27 cellular contexts compared by ENCODE assay signal in genomic region chr7:97748482-97748881, GRCh38. TPM values are rescaled to one million over a fixed set of nuclear protein-coding genes. Genes with fewer than 3 reads are reported as not detected.
DNase-seq lines count a peak whose midpoint lies in the region; ATAC-seq, FAIRE-seq and TF ChIP-seq lines count a peak whose summit lies in the region.
"Had no signal": no experiment of that assay in that cellular context is flagged by ENCODE, and none has a peak within 500 bp of the region (broad histone marks: within the 10 kb centered on the region; RNA-seq: fewer than 3 reads in every experiment).

No MANE protein-coding gene starts in this region.

- FAIRE-seq in A204.1 (lab: Jason Lieb, UNC) (peak; percentile 86), A549 (lab: Jason Lieb, UNC) (no peak), RCC 7860 (lab: Jason Lieb, UNC) (no peak)
- FAIRE-seq: GM12878, GM12892, GM18507 had no signal

- ATAC-seq in A549, result no peak
- no peak for ATAC-seq in SK-N-SH treated with all-trans-retinoic acid at 6 μM for 48 hours
- ATAC-seq in HG03460 (IDR thresholded peaks at IDR 0.05; ENCODE audit: unreplicated experiment), result no peak
- ATAC-seq: GM12878 had no signal

- H3K4me1 ChIP-seq in A549, result no peaks in the 10 kb centered on the region
- H3K4me1 ChIP-seq: BE2C, BLaER1 had no signal

- H3K4me2 ChIP-seq in A549, result no peak overlapping the region
- H3K4me2 ChIP-seq: BLaER1 had no signal

- no peak for TF ChIP-seq EP300 in A549 (IDR thresholded peaks at IDR 0.05)

- H3K4me3 ChIP-seq in A549, result no peak overlapping the region
- H3K4me3 ChIP-seq: BLaER1, GM12878 had no signal

- no peaks in the 10 kb centered on the region for H3K9me3 ChIP-seq in A549
- H3K9me3 ChIP-seq: BE2C, BLaER1 had no signal

- H3K27ac ChIP-seq in A549, result no peak overlapping the region
- H3K27ac ChIP-seq: BLaER1 had no signal

- no peak for TF ChIP-seq CTCF in A549 (IDR thresholded peaks at IDR 0.05)

- CTCF ChIA-PET in A549 (lab: Yijun Ruan, JAX), result no interaction called here

- TF ChIP-seq POLR2A in A549 (IDR thresholded peaks at IDR 0.05; ENCODE audit: low read length), result no peak

- no peak for TF ChIP-seq RAD21 in A549 (conservative IDR thresholded peaks at IDR 0.05 in 1 of 2, IDR thresholded peaks at IDR 0.05 in 1 of 2)

- POLR2A ChIA-PET in A549 (lab: Yijun Ruan, JAX), result no interaction called here

- no peak for DNase-seq in A549 (ENCODE audit: low read depth in 1 of 2, low spot score in 1 of 2)
- DNase-seq in RCC 7860 (ENCODE audit: low spot score), result peak; percentile 2
- DNase-seq in SK-N-DZ (ENCODE audit: low spot score), result no peak
- DNase-seq: 8988T; ACHN; BE2C; C1 segment of cervical spinal cord; CD4-positive, alpha-beta memory T cell; CD4-positive, CD25-positive, alpha-beta regulatory T cell; CD8-positive, alpha-beta memory T cell; COR-L47; DMS 273 treated with DMSO at 0.1 percent for 48 hours; DMS153; DMS53; DMS79; DND-41; EL; GDM1 had no signal

TF ChIP-seq in A549, 52 proteins besides CTCF, POLR2A, EP300 and RAD21:
- TF ChIP-seq POLR2AphosphoS2 (conservative IDR thresholded peaks at IDR 0.05; ENCODE audit: low read length), result no peak
- no peak for TF ChIP-seq MYC (IDR thresholded peaks at IDR 0.05; ENCODE audit: borderline replicate concordance, low read length)
- TF ChIP-seq ELK1 (IDR thresholded peaks at IDR 0.05; ENCODE audit: low read depth, low read length), result no peak
- TF ChIP-seq MAFK (IDR thresholded peaks at IDR 0.05; ENCODE audit: partially characterized antibody), result peak; percentile 32
- no peak for TF ChIP-seq HOXA7 (CRISPR knock-in tag; IDR thresholded peaks at IDR 0.05)

TF ChIP-seq in SK-N-SH treated with all-trans-retinoic acid at 6 μM for 48 hours, 23 proteins besides CTCF, POLR2A, EP300 and RAD21:
- TF ChIP-seq ZC3H10 (CRISPR knock-in tag; IDR thresholded peaks at IDR 0.05) (no peak), PATZ1 (CRISPR knock-in tag; IDR thresholded peaks at IDR 0.05; ENCODE audit: borderline replicate concordance) (no peak), CREB5 (CRISPR knock-in tag; IDR thresholded peaks at IDR 0.05; ENCODE audit: low read depth) (no peak), ZFP3 (CRISPR knock-in tag; IDR thresholded peaks at IDR 0.05) (no peak), ISL1 (CRISPR knock-in tag; IDR thresholded peaks at IDR 0.05) (no peak), POU6F1 (CRISPR knock-in tag; IDR thresholded peaks at IDR 0.05; ENCODE audit: borderline replicate concordance, low read depth) (no peak), PPARA (CRISPR knock-in tag; IDR thresholded peaks at IDR 0.05; ENCODE audit: borderline replicate concordance) (no peak), TOX (CRISPR knock-in tag; IDR thresholded peaks at IDR 0.05; ENCODE audit: borderline replicate concordance) (no peak), ZNF70 (CRISPR knock-in tag; IDR thresholded peaks at IDR 0.05) (no peak), TCF4 (CRISPR knock-in tag; IDR thresholded peaks at IDR 0.05; ENCODE audit: borderline replicate concordance) (no peak), BACH2 (CRISPR knock-in tag; IDR thresholded peaks at IDR 0.05; ENCODE audit: borderline replicate concordance) (no peak), ZFP30 (CRISPR knock-in tag; IDR thresholded peaks at IDR 0.05) (no peak), CSDC2 (CRISPR knock-in tag; IDR thresholded peaks at IDR 0.05) (no peak), ARNTL (CRISPR knock-in tag; IDR thresholded peaks at IDR 0.05; ENCODE audit: borderline replicate concordance, low read depth) (no peak), GLIS3 (CRISPR knock-in tag; IDR thresholded peaks at IDR 0.05) (no peak), ESRRG (CRISPR knock-in tag; IDR thresholded peaks at IDR 0.05) (no peak), TSHZ2 (CRISPR knock-in tag; IDR thresholded peaks at IDR 0.05) (no peak)

RNA-seq across cellular contexts. Expression of gene TAC1, which starts 16.6 kb away (rescaled TPM):
- not detected in 2 replicates for polyA plus RNA-seq in A549 (2011; rRNA removed)
- polyA plus RNA-seq in A549 (2012; cell fraction: cytosol; rRNA removed), result not detected in 2 replicates
- not detected in 2 replicates for polyA plus RNA-seq in A549 (2012; cell fraction: nucleus; rRNA removed)
- polyA plus RNA-seq in A549 (2017; fragmentation: RNase III; extraction: RNeasy Plus Mini Kit Qiagen cat#74134 plus additional on column Dnase treatment), result not detected in 3 replicates
- polyA minus RNA-seq in A549 (2011; rRNA and poly(A)+ RNA removed), result not detected in 2 replicates
- not detected in 2 replicates for polyA plus RNA-seq in SK-N-DZ (2014; cell fraction: cytosol; rRNA removed)
- polyA plus RNA-seq in SK-N-DZ (2014; cell fraction: nucleus; rRNA removed), result not detected in 2 replicates
- polyA plus RNA-seq: AG04450; CD14-positive monocyte; CD4-positive, alpha-beta memory T cell; CD4-positive, CD25-positive, alpha-beta regulatory T cell; CD8-positive, alpha-beta memory T cell; GM12878 had no signal
